In the genomic region with DNA sequence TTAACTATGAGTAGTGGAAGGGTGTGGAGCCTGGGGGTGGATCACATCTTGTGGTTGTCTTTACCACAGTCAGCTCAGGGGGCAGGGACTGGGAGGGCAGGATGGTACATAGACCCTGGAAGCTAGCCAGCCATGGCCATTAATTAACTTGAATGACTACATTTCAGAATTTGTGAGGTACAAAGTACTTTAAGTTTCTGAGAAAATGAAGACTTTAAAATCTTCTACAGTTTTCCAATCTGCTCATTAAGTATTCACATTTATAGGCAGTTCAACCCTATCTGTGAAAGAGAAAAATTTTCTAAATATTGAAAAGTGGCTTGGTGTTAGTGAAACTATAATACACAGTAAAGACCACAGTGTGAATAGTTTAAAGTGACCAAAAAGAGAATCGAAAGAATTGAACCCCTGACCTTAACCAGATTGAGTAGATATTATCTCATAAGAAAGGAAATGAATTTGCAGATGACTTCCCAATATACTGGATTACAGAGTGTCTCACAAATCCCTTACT, we compare ENCODE assay signal across 10 cellular contexts.
A peak's percentile ranks its signal among the peaks of the same experiment; 100 is the strongest.
DNase-seq lines count a peak whose midpoint lies in the region; ATAC-seq and TF ChIP-seq lines count a peak whose summit lies in the region.
"Had no signal": no experiment of that assay in that cellular context is flagged by ENCODE, and none has a peak within 500 bp of the region (broad histone marks: within the 10 kb centered on the region; RNA-seq: fewer than 3 reads in every experiment).

No MANE protein-coding gene starts in this region.

- CTCF ChIA-PET in GM10248 (lab: Yijun Ruan, JAX): no interaction called here

- no peaks in the 10 kb centered on the region for H3K9me3 ChIP-seq in upper lobe of right lung
- H3K9me3 ChIP-seq: BLaER1, psoas muscle had no signal

- POLR2A ChIA-PET in GM10248 (lab: Yijun Ruan, JAX): no interaction called here

- no peaks in the 10 kb centered on the region for H3K27me3 ChIP-seq in upper lobe of right lung
- H3K27me3 ChIP-seq: BLaER1 had no signal

- no peaks in the 10 kb centered on the region for H3K4me1 ChIP-seq in upper lobe of right lung
- H3K4me1 ChIP-seq: BLaER1, psoas muscle had no signal

- TF ChIP-seq CTCF in GM10248 (IDR thresholded peaks at IDR 0.05; ENCODE audit: control extremely low read depth, extremely low read depth, low read depth, missing control alignments) (no peak), upper lobe of right lung (IDR thresholded peaks at IDR 0.05) (no peak)

- no peaks in the 10 kb centered on the region for H3K36me3 ChIP-seq in upper lobe of right lung
- H3K36me3 ChIP-seq: BLaER1 had no signal

- H3K27ac ChIP-seq in upper lobe of right lung: no peak overlapping the region
- H3K27ac ChIP-seq: BLaER1, psoas muscle had no signal

- ATAC-seq in GM21367 (IDR thresholded peaks at IDR 0.05; ENCODE audit: unreplicated experiment): peak; percentile 86
- peak; percentile 96 for ATAC-seq in HG03196 (IDR thresholded peaks at IDR 0.05; ENCODE audit: unreplicated experiment)
- ATAC-seq in upper lobe of right lung: no peak
- ATAC-seq: psoas muscle had no signal

- DNase-seq in GM10248 (ENCODE audit: extremely low spot score): peak; percentile 29
- peak; percentile 39 for DNase-seq in astrocyte of the hippocampus (ENCODE audit: low read depth, low spot score)
- no peak for DNase-seq in NCI-H2107 (lab: John Stamatoyannopoulos, UW)
- no peak for DNase-seq in superior temporal gyrus (ENCODE audit: extremely low spot score)
- no peak for DNase-seq in cerebellar nuclear complex (lab: John Stamatoyannopoulos, UW)
- no peak for DNase-seq in upper lobe of right lung
- DNase-seq: psoas muscle had no signal

- intact Hi-C loops in upper lobe of right lung (cut with DNase I): no loop called here

- no peak overlapping the region for H3K4me3 ChIP-seq in upper lobe of right lung
- H3K4me3 ChIP-seq: BLaER1, psoas muscle had no signal

Comparison
In these comparisons a context has a peak if more than half of its experiments do, and no peak if none do; other contexts are left out.
1. DNase-seq: peak in GM10248 (single experiment) and astrocyte of the hippocampus (single experiment); none in NCI-H2107 (single experiment), superior temporal gyrus (single experiment), cerebellar nuclear complex (0 of 2) and upper lobe of right lung (single experiment).